1 cellular context compared by ENCODE assay signal in genomic region chr16:88453621-88454314, GRCh38.
TF ChIP-seq lines count a peak whose summit lies in the region.

No MANE protein-coding gene starts in this region.

TF ChIP-seq in HEK293, 187 proteins besides CTCF, POLR2A, EP300 and RAD21 (continued from another document):
- TF ChIP-seq PRDM10 (tag by site-specific recombination; IDR thresholded peaks at IDR 0.05) (no peak), ZNF529 (tag by site-specific recombination; IDR thresholded peaks at IDR 0.05; ENCODE audit: insufficient replicate concordance) (no peak)
